Comparison of ENCODE assay signal across 7 cellular contexts in the genomic region with DNA sequence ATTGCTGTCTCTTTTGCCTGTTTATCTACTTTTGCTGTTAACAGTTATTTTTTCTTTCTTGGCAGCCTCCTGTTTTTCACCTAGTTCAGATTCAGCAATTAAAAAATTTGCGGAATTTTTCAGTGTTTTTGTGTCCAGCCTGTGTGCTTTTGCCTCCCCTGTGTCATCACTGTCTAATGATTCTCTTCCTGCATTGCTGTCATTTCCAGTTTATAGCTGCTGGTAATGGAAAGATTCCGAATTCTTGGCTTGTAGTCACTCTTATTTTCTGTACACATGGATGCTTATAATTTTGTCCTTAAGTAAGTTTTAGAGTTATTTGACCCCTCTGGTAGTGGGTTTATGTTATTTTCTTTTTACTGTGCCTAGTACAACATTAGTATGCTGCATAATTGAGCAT. TPM values are rescaled to one million over a fixed set of nuclear protein-coding genes. Genes with fewer than 3 reads are reported as not detected.
"Had no signal": no experiment of that assay in that cellular context is flagged by ENCODE, and none has a peak within 500 bp of the region (broad histone marks: within the 10 kb centered on the region; RNA-seq: fewer than 3 reads in every experiment).

No MANE protein-coding gene starts in this region.

- H3K27ac ChIP-seq: GM23248 had no signal

- DNase-seq: GM23248, GOT3, H9, HCEC 1CT, KG1 had no signal

- H3K4me3 ChIP-seq: GM23248, K562 had no signal

- H3K4me3 Mint-ChIP-seq: H9 had no signal

- H3K9me3 Mint-ChIP-seq: H9 had no signal

- H3K27ac Mint-ChIP-seq: H9 had no signal

- H2AFZ ChIP-seq: GM23248 had no signal

- H3K9ac ChIP-seq: GM23248 had no signal

RNA-seq across cellular contexts. Expression of gene C10orf143, which starts 50.7 kb away (rescaled TPM):
- total RNA-seq: HT-29 had no signal
